36 cellular contexts compared by ENCODE assay signal in the genomic region with DNA sequence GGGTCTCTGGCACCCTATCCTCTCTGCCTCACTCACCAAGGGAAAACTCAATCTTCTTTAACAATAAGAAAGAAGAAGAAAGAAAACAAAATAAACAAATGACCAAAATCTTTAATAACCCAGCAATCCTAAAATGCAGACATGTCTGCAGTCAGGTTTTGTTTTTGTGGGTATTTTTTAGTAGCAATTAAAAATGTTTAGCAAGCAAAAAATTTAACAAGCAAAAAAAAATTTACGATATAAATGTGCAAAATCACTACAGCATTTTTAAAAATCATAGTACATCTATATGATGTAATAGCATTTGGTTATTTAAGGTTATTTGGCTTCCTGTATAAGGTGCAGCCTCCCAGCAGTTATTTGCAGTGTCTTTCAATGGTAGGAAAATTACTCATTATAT.
"Had no signal": no experiment of that assay in that cellular context is flagged by ENCODE, and none has a peak within 500 bp of the region (broad histone marks: within the 10 kb centered on the region; RNA-seq: fewer than 3 reads in every experiment).

No MANE protein-coding gene starts in this region.

- ATAC-seq: activated CD4-positive, CD25-positive, alpha-beta regulatory T cell treated with anti-CD3 and anti-CD28 coated beads, Interleukin-2, amount 50 U/mL, for 24 hours; activated CD8-positive, alpha-beta T cell treated with anti-CD3 and anti-CD28 coated beads for 36 hours; activated naive CD8-positive, alpha-beta T cell treated with anti-CD3 and anti-CD28 coated beads, Interleukin-2, amount 50 U/mL, for 24 hours; body of pancreas; esophagus mucosa had no signal

- H3K27ac ChIP-seq: adrenal gland, cardiac muscle cell, coronary artery, dorsolateral prefrontal cortex, WERI-Rb-1 had no signal

- H3K4me3 Mint-ChIP-seq: activated B cell treated with CpG ODN at 0.5 μM for 24 hours; activated CD8-positive, alpha-beta T cell treated with anti-CD3 and anti-CD28 coated beads for 36 hours; activated naive CD4-positive, alpha-beta T cell treated with anti-CD3 and anti-CD28 coated beads for 36 hours; activated naive CD4-positive, alpha-beta T cell treated with anti-CD3 and anti-CD28 coated beads, Interleukin-2, amount 50 U/mL, for 24 hours; activated naive CD8-positive, alpha-beta T cell treated with anti-CD3 and anti-CD28 coated beads for 36 hours; activated naive CD8-positive, alpha-beta T cell treated with anti-CD3 and anti-CD28 coated beads, Interleukin-2, amount 50 U/mL, for 24 hours; activated T-helper 1 cell treated with anti-CD3 and anti-CD28 coated beads, Interleukin-12 subunit alpha, Interleukin-12 subunit beta, Interleukin-2, Interleukin-4 antibody, amounts not matched to agents 30 ng/mL and 10 ng/mL and 1 ng/mL, durations not matched to agents 14 hours and 24 hours and 36 hours; dendritic cell treated with granulocyte-macrophage colony-stimulating factor and Interleukin-4, amounts not matched to agents 40 ng/mL and 50 ng/mL, for 4 days; endodermal cell; T-helper 1 cell treated with Interleukin-12 subunit alpha and Interleukin-12 subunit beta and Interleukin-4 antibody, amounts not matched to agents 30 μg/mL and 1 μg/mL, for 36 hours; T-helper 2 cell treated with Interferon-gamma antibody and Interleukin-4, amounts not matched to agents 5 μg/mL and 100 μg/mL, for 36 hours had no signal

- H3K9me3 ChIP-seq: adrenal gland, body of pancreas had no signal

- H3K4me1 ChIP-seq: adrenal gland had no signal

- FAIRE-seq: frontal cortex had no signal

- H3K27me3 Mint-ChIP-seq: activated B cell treated with CpG ODN at 0.5 μM for 24 hours; activated naive CD4-positive, alpha-beta T cell treated with anti-CD3 and anti-CD28 coated beads, Interleukin-2, amount 50 U/mL, for 24 hours; activated naive CD8-positive, alpha-beta T cell treated with anti-CD3 and anti-CD28 coated beads for 36 hours; dendritic cell treated with granulocyte-macrophage colony-stimulating factor and Interleukin-4, amounts not matched to agents 40 ng/mL and 50 ng/mL, for 4 days had no signal

- H3K27me3 ChIP-seq: adrenal gland, body of pancreas, cardiac muscle cell had no signal

- H3K36me3 ChIP-seq: adrenal gland, cardiac muscle cell, WERI-Rb-1 had no signal

- H3K4me3 ChIP-seq: adrenal gland, body of pancreas, cardiac muscle cell, coronary artery, dorsolateral prefrontal cortex had no signal

- H3K9me3 Mint-ChIP-seq: activated naive CD4-positive, alpha-beta T cell treated with anti-CD3 and anti-CD28 coated beads, Interleukin-2, amount 50 U/mL, for 24 hours; activated naive CD8-positive, alpha-beta T cell treated with anti-CD3 and anti-CD28 coated beads, Interleukin-2, amount 50 U/mL, for 24 hours had no signal

- DNase-seq: activated B cell treated with CpG ODN at 0.5 μM for 24 hours; activated CD4-positive, alpha-beta T cell treated with anti-CD3 and anti-CD28 coated beads for 48 hours; activated CD4-positive, alpha-beta T cell treated with anti-CD3 and anti-CD28 coated beads, Interleukin-2, amount 50 U/mL, for 1 hour; activated CD4-positive, alpha-beta T cell treated with anti-CD3 and anti-CD28 coated beads, Interleukin-2, amount 50 U/mL, for 48 hours; activated CD8-positive, alpha-beta memory T cell treated with anti-CD3 and anti-CD28 coated beads for 24 hours; activated CD8-positive, alpha-beta T cell treated with anti-CD3 and anti-CD28 coated beads for 36 hours; activated effector memory CD4-positive, alpha-beta T cell treated with anti-CD3 and anti-CD28 coated beads, Interleukin-2, amount 50 U/mL, for 16 hours; activated naive CD4-positive, alpha-beta T cell treated with anti-CD3 and anti-CD28 coated beads for 36 hours; activated naive CD8-positive, alpha-beta T cell treated with anti-CD3 and anti-CD28 coated beads for 36 hours; activated naive CD8-positive, alpha-beta T cell treated with anti-CD3 and anti-CD28 coated beads, Interleukin-2, amount 50 U/mL, for 24 hours; activated T-cell treated with anti-CD3 and anti-CD28 coated beads, Interleukin-2, amount 50 U/mL, for 1 hour; activated T-cell treated with anti-CD3 and anti-CD28 coated beads, Interleukin-2, amount 50 U/mL, for 48 hours; adrenal gland; amygdala; aorta; body of pancreas; central memory CD4-positive, alpha-beta T cell; cerebellar nuclear complex; dorsolateral prefrontal cortex; effector memory CD4-positive, alpha-beta T cell; endodermal cell; foreskin fibroblast; head of caudate nucleus; T1000; WERI-Rb-1 had no signal

- H3K36me3 Mint-ChIP-seq: activated naive CD4-positive, alpha-beta T cell treated with anti-CD3 and anti-CD28 coated beads, Interleukin-2, amount 50 U/mL, for 24 hours had no signal

- H3K27ac Mint-ChIP-seq: activated CD8-positive, alpha-beta T cell treated with anti-CD3 and anti-CD28 coated beads for 36 hours; activated naive CD4-positive, alpha-beta T cell treated with anti-CD3 and anti-CD28 coated beads for 36 hours; activated naive CD4-positive, alpha-beta T cell treated with anti-CD3 and anti-CD28 coated beads, Interleukin-2, amount 50 U/mL, for 24 hours; activated naive CD8-positive, alpha-beta T cell treated with anti-CD3 and anti-CD28 coated beads for 36 hours; activated naive CD8-positive, alpha-beta T cell treated with anti-CD3 and anti-CD28 coated beads, Interleukin-2, amount 50 U/mL, for 24 hours; activated T-helper 1 cell treated with anti-CD3 and anti-CD28 coated beads, Interleukin-12 subunit alpha, Interleukin-12 subunit beta, Interleukin-2, Interleukin-4 antibody, amounts not matched to agents 30 ng/mL and 10 ng/mL and 1 ng/mL, durations not matched to agents 14 hours and 24 hours and 36 hours; activated T-helper 2 cell treated with anti-CD3 and anti-CD28 coated beads, Interferon-gamma antibody, Interleukin-2, Interleukin-4, amounts not matched to agents 10 μg/mL and 5 μg/mL and 100 μg/mL, durations not matched to agents 14 hours and 24 hours and 36 hours; dendritic cell treated with granulocyte-macrophage colony-stimulating factor and Interleukin-4, amounts not matched to agents 40 ng/mL and 50 ng/mL, for 4 days; endodermal cell; T-helper 1 cell treated with Interleukin-12 subunit alpha and Interleukin-12 subunit beta and Interleukin-4 antibody, amounts not matched to agents 30 μg/mL and 1 μg/mL, for 36 hours; T-helper 2 cell treated with Interferon-gamma antibody and Interleukin-4, amounts not matched to agents 5 μg/mL and 100 μg/mL, for 36 hours had no signal
